In genomic region chr16:24539295-24539849, GRCh38 we compare ENCODE assay signal across 8 cellular contexts. TPM values are rescaled to one million over a fixed set of nuclear protein-coding genes. Genes with fewer than 3 reads are reported as not detected.
A peak's percentile ranks its signal among the peaks of the same experiment; 100 is the strongest.
DNase-seq lines count a peak whose midpoint lies in the region; ATAC-seq and TF ChIP-seq lines count a peak whose summit lies in the region.

A gene with protein sequence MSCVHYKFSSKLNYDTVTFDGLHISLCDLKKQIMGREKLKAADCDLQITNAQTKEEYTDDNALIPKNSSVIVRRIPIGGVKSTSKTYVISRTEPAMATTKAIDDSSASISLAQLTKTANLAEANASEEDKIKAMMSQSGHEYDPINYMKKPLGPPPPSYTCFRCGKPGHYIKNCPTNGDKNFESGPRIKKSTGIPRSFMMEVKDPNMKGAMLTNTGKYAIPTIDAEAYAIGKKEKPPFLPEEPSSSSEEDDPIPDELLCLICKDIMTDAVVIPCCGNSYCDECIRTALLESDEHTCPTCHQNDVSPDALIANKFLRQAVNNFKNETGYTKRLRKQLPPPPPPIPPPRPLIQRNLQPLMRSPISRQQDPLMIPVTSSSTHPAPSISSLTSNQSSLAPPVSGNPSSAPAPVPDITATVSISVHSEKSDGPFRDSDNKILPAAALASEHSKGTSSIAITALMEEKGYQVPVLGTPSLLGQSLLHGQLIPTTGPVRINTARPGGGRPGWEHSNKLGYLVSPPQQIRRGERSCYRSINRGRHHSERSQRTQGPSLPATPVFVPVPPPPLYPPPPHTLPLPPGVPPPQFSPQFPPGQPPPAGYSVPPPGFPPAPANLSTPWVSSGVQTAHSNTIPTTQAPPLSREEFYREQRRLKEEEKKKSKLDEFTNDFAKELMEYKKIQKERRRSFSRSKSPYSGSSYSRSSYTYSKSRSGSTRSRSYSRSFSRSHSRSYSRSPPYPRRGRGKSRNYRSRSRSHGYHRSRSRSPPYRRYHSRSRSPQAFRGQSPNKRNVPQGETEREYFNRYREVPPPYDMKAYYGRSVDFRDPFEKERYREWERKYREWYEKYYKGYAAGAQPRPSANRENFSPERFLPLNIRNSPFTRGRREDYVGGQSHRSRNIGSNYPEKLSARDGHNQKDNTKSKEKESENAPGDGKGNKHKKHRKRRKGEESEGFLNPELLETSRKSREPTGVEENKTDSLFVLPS (N-terminal part only) (plus strand): TSS chr16:24539566. CDS start chr16:24540627, 1,061 bp downstream.

- ATAC-seq in HG02759 (IDR thresholded peaks at IDR 0.05; ENCODE audit: unreplicated experiment): peak; percentile 95
- ATAC-seq in activated naive CD8-positive, alpha-beta T cell treated with anti-CD3 and anti-CD28 coated beads, Interleukin-2, amount 50 U/mL, for 24 hours: peak; percentile 90

- TF ChIP-seq EP300 in transverse colon (IDR thresholded peaks at IDR 0.05; ENCODE audit: low read depth): peak; percentile 37

- H4K8ac ChIP-seq in trophoblast cell (ENCODE audit: low read depth, low read length): peak within 1 kb of the TSS; percentile 81

- peak within 1 kb of the TSS; percentile 84 for H3K4me2 ChIP-seq in trophoblast cell (ENCODE audit: low read length)

- H3K18ac ChIP-seq in trophoblast cell (ENCODE audit: low read length): peak within 1 kb of the TSS; percentile 94

- peak within 1 kb of the TSS; percentile 77 for H2BK120ac ChIP-seq in trophoblast cell (ENCODE audit: insufficient read depth, low read length, poor library complexity)

- WGBS in trophoblast cell (ENCODE audit: extremely low coverage, insufficient coverage, insufficient read length): no CpG with 5 or more reads among the region's 68 CpGs
- 1% methylated on average over 48 of the region's 68 CpGs; no CpG with 5 or more reads in 1 of the 2 donors for WGBS in transverse colon (ENCODE audit: low coverage in 1 of 2), 2 donors

- no peaks in the 10 kb centered on the region for H3K9me3 Mint-ChIP-seq in activated naive CD8-positive, alpha-beta T cell treated with anti-CD3 and anti-CD28 coated beads, Interleukin-2, amount 50 U/mL, for 24 hours

- H2BK5ac ChIP-seq in trophoblast cell (ENCODE audit: low read depth, low read length, poor library complexity): peak within 1 kb of the TSS; percentile 84

- peaks cover 22% of the 10 kb centered on the region for H3K79me2 ChIP-seq in trophoblast cell (ENCODE audit: control insufficient read depth, insufficient read depth, low read length, poor library complexity)

- peaks cover 27% of the 10 kb centered on the region for H3K4me1 ChIP-seq in cardiac muscle cell (ENCODE audit: low read depth)
- H3K4me1 ChIP-seq in trophoblast cell (ENCODE audit: control insufficient read depth in 1 of 2, insufficient read depth in 2 of 2, low read length in 2 of 2): peaks cover 2 to 3% of the 10 kb centered on the region in 2 experiments
- H3K4me1 ChIP-seq in transverse colon: peaks cover 19 to 34% (median 27%) of the 10 kb centered on the region in 4 donors

- peaks cover 44% of the 10 kb centered on the region for H3K4me1 Mint-ChIP-seq in activated naive CD8-positive, alpha-beta T cell treated with anti-CD3 and anti-CD28 coated beads, Interleukin-2, amount 50 U/mL, for 24 hours

- H3K36me3 ChIP-seq in cardiac muscle cell (no peaks in the 10 kb centered on the region), trophoblast cell (ENCODE audit: control insufficient read depth in 1 of 2, insufficient read depth in 2 of 2, low read length in 2 of 2) (peaks cover 0 to 3% of the 10 kb centered on the region in 2 experiments), transverse colon (no peaks in the 10 kb centered on the region)

- H2AK5ac ChIP-seq in trophoblast cell (ENCODE audit: low read length): peak within 1 kb of the TSS; percentile 70

- H3K4me3 Mint-ChIP-seq in activated naive CD8-positive, alpha-beta T cell treated with anti-CD3 and anti-CD28 coated beads, Interleukin-2, amount 50 U/mL, for 24 hours: peak within 1 kb of the TSS; percentile 93

- in situ Hi-C loops in transverse colon (cut with MboI; ENCODE audit: low pct_ligation_motif_present in 1 of 4, low pct_unique_long_range_greater_than_20kb in 1 of 4, low sequenced_read_pairs in 3 of 4): loop anchor here in 2 of 4 donors (25.0 kb wide), 2 partner anchors 573 to 698 kb away; partner anchors contain the start of gene LCMT1 (in 1 of the 2)

- peak within 1 kb of the TSS; percentile 87 for H4K12ac ChIP-seq in trophoblast cell (ENCODE audit: low read depth, low read length)

- H3K4me3 ChIP-seq in cardiac muscle cell: peak within 1 kb of the TSS; percentile 87
- H3K4me3 ChIP-seq in trophoblast cell (ENCODE audit: low read depth, low read length): peak within 1 kb of the TSS; percentile 90
- H3K4me3 ChIP-seq in transverse colon: peak within 1 kb of the TSS; percentile 92 to 100 (median 96)

- intact Hi-C loops in transverse colon (cut with DNase I; ENCODE audit: low total_unique reads): no loop called here

- peak within 1 kb of the TSS; percentile 100 for H3K4ac ChIP-seq in trophoblast cell (ENCODE audit: low read depth, low read length)

- DNase-seq in NCI-H1417 (lab: John Stamatoyannopoulos, UW): peak; percentile 92 to 98 (median 97)
- DNase-seq in SW 1271 (lab: John Stamatoyannopoulos, UW): peak; percentile 66 to 85
- peak; percentile 94 for DNase-seq in activated naive CD8-positive, alpha-beta T cell treated with anti-CD3 and anti-CD28 coated beads, Interleukin-2, amount 50 U/mL, for 24 hours
- peak; percentile 98 to 99 for DNase-seq in cardiac muscle cell (ENCODE audit: low read depth in 1 of 2, low spot score in 1 of 2)
- peak; percentile 98 to 99 for DNase-seq in trophoblast cell
- peak; percentile 95 for DNase-seq in transverse colon

- H3K23ac ChIP-seq in trophoblast cell (ENCODE audit: low read length): no peak within 1 kb of the TSS

- H3K9ac ChIP-seq in trophoblast cell (ENCODE audit: low read length): peak within 1 kb of the TSS; percentile 98

- H3K79me1 ChIP-seq in trophoblast cell (ENCODE audit: low read length): peaks cover 14% of the 10 kb centered on the region

- TF ChIP-seq POLR2A in transverse colon (IDR thresholded peaks at IDR 0.05): peak; percentile 99

- H3K27ac ChIP-seq in cardiac muscle cell: peak within 1 kb of the TSS; percentile 100
- peak within 1 kb of the TSS; percentile 99 for H3K27ac ChIP-seq in trophoblast cell (ENCODE audit: low read depth, low read length)
- H3K27ac ChIP-seq in transverse colon: peak within 1 kb of the TSS; percentile 100

- H3K27ac Mint-ChIP-seq in activated naive CD8-positive, alpha-beta T cell treated with anti-CD3 and anti-CD28 coated beads, Interleukin-2, amount 50 U/mL, for 24 hours: peak within 1 kb of the TSS; percentile 100

- no peaks in the 10 kb centered on the region for H3K27me3 ChIP-seq in cardiac muscle cell
- H3K27me3 ChIP-seq in trophoblast cell (ENCODE audit: insufficient read depth, low read length): no peaks in the 10 kb centered on the region
- H3K27me3 ChIP-seq in transverse colon: no peaks in the 10 kb centered on the region

- peak within 1 kb of the TSS; percentile 16 for H2BK12ac ChIP-seq in trophoblast cell (ENCODE audit: low read length)

- H3K36me3 Mint-ChIP-seq in activated naive CD8-positive, alpha-beta T cell treated with anti-CD3 and anti-CD28 coated beads, Interleukin-2, amount 50 U/mL, for 24 hours (ENCODE audit: low read depth): peaks cover 29% of the 10 kb centered on the region

- TF ChIP-seq CTCF in GM12873 (IDR thresholded peaks at IDR 0.05; ENCODE audit: insufficient read depth, low read depth, low read length, missing control alignments) (peak; percentile 33), cardiac muscle cell (IDR thresholded peaks at IDR 0.05; ENCODE audit: low read depth, low read length) (peak; percentile 28), transverse colon (IDR thresholded peaks at IDR 0.05) (peak in 4 of 5 experiments; percentile 1 to 60 (median 25))

- peak within 1 kb of the TSS; percentile 91 for H4K91ac ChIP-seq in trophoblast cell (ENCODE audit: low read depth, low read length)

- peak within 1 kb of the TSS; percentile 96 for H2AFZ ChIP-seq in trophoblast cell (ENCODE audit: insufficient read depth, low read length, poor library complexity)

- peak within 1 kb of the TSS; percentile 98 for H3K14ac ChIP-seq in trophoblast cell (ENCODE audit: low read length)

- H3K9me3 ChIP-seq in cardiac muscle cell (ENCODE audit: low read depth) (no peaks in the 10 kb centered on the region), trophoblast cell (ENCODE audit: insufficient read depth, low read depth, low read length) (no peaks in the 10 kb centered on the region), transverse colon (no peaks in the 10 kb centered on the region)

- no peaks in the 10 kb centered on the region for H3K27me3 Mint-ChIP-seq in activated naive CD8-positive, alpha-beta T cell treated with anti-CD3 and anti-CD28 coated beads, Interleukin-2, amount 50 U/mL, for 24 hours

RNA-seq across cellular contexts. Expression of the gene that starts here (rescaled TPM):
- total RNA-seq in cardiac muscle cell: 79.3 and 145 TPM in 2 replicates
- polyA plus RNA-seq in cardiac muscle cell: 82.5 and 116 TPM in 2 replicates
- polyA plus RNA-seq in trophoblast cell (2013): 92.6 and 98.2 TPM in 2 replicates
- 10 to 100 TPM; 38.5 to 67.5 (median 58.5) TPM for total RNA-seq in transverse colon

Comparison
In these comparisons a context has a peak if more than half of its experiments do, and no peak if none do; other contexts are left out.
1. Peak in every context shown above with its lines: DNase-seq, ATAC-seq, H3K4me3 ChIP-seq and H3K27ac ChIP-seq.